ENCODE assay signal across 9 cellular contexts in the genomic region with DNA sequence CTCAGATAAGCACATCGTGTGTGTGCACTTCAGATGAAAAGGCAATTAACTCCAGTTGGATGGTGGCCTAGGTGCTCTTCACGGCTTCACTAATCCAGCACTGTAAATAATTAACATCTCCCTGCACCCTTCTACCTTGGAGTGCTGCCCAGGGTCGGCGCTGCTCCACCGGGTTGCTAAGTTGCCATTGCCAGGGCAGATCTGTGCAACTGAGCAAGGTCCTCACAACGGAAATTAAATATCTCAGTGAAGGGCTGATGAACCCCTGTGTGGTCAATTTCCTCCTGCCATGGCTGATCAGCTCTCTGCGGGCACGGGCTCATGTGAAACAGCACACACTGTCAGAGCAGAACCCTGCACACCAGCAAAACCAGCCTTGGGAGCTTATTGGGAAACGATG.
DNase-seq lines count a peak whose midpoint lies in the region; ATAC-seq, FAIRE-seq and TF ChIP-seq lines count a peak whose summit lies in the region.
"Had no signal": no experiment of that assay in that cellular context is flagged by ENCODE, and none has a peak within 500 bp of the region (broad histone marks: within the 10 kb centered on the region; RNA-seq: fewer than 3 reads in every experiment).

No MANE protein-coding gene starts in this region.

- H3K27ac ChIP-seq in GM23248, result no peak overlapping the region
- H3K27ac ChIP-seq in prostate gland, result no peak overlapping the region

- in situ Hi-C loops in GM23248 (cut with MboI), result no loop called here

- intact Hi-C loops in prostate gland (cut with DNase I), result no loop called here

- no peaks in the 10 kb centered on the region for H3K9me3 Mint-ChIP-seq in activated naive CD8-positive, alpha-beta T cell treated with anti-CD3 and anti-CD28 coated beads, Interleukin-2, amount 50 U/mL, for 24 hours

- H3K27ac Mint-ChIP-seq in activated naive CD8-positive, alpha-beta T cell treated with anti-CD3 and anti-CD28 coated beads, Interleukin-2, amount 50 U/mL, for 24 hours, result no peak overlapping the region
- H3K27ac Mint-ChIP-seq: activated CD8-positive, alpha-beta memory T cell treated with anti-CD3 and anti-CD28 coated beads, Interleukin-2, amount 10 ng/mL, durations not matched to agents 7 days and 5 days had no signal

- H3K4me3 Mint-ChIP-seq in activated naive CD8-positive, alpha-beta T cell treated with anti-CD3 and anti-CD28 coated beads, Interleukin-2, amount 50 U/mL, for 24 hours, result no peak overlapping the region
- H3K4me3 Mint-ChIP-seq: activated CD8-positive, alpha-beta memory T cell treated with anti-CD3 and anti-CD28 coated beads, Interleukin-2, amount 10 ng/mL, durations not matched to agents 7 days and 5 days had no signal

- H3K27me3 ChIP-seq in GM23248 (replicated peaks; ENCODE audit: insufficient read depth) (no peaks in the 10 kb centered on the region), prostate gland (replicated peaks; ENCODE audit: insufficient read depth) (no peaks in the 10 kb centered on the region)

- H3K36me3 ChIP-seq in GM23248 (ENCODE audit: low read depth) (no peaks in the 10 kb centered on the region), prostate gland (no peaks in the 10 kb centered on the region)

- no peak overlapping the region for H3K4me2 ChIP-seq in GM23248 (ENCODE audit: unreplicated experiment)

- peak; percentile 35 for DNase-seq in GM23248
- peak; percentile 96 for DNase-seq in NCI-H446 treated with DMSO at 0.1 percent for 48 hours (lab: John Stamatoyannopoulos, UW)
- peak; percentile 18 for DNase-seq in globus pallidus (ENCODE audit: low spot score)
- DNase-seq in prostate gland (ENCODE audit: low spot score), result peak; percentile 31
- no peak for DNase-seq in GDM1 (lab: John Stamatoyannopoulos, UW)
- no peak for DNase-seq in stimulated activated CD4-positive, alpha-beta T cell treated with anti-CD3 and anti-CD28 coated beads, Interleukin-4, amount 100 ng/mL, for 24 hours
- DNase-seq in activated naive CD8-positive, alpha-beta T cell treated with anti-CD3 and anti-CD28 coated beads, Interleukin-2, amount 50 U/mL, for 24 hours, result no peak
- no peak for DNase-seq in urothelium cell line (ENCODE audit: low spot score)
- DNase-seq: activated CD8-positive, alpha-beta memory T cell treated with anti-CD3 and anti-CD28 coated beads, Interleukin-2, amount 10 ng/mL, durations not matched to agents 7 days and 5 days had no signal

- no peaks in the 10 kb centered on the region for H3K9me2 ChIP-seq in GM23248 (ENCODE audit: insufficient read depth)

- H3K36me3 Mint-ChIP-seq in activated naive CD8-positive, alpha-beta T cell treated with anti-CD3 and anti-CD28 coated beads, Interleukin-2, amount 50 U/mL, for 24 hours (ENCODE audit: low read depth), result no peaks in the 10 kb centered on the region
- H3K36me3 Mint-ChIP-seq: activated CD8-positive, alpha-beta memory T cell treated with anti-CD3 and anti-CD28 coated beads, Interleukin-2, amount 10 ng/mL, durations not matched to agents 7 days and 5 days had no signal

- ATAC-seq in activated naive CD8-positive, alpha-beta T cell treated with anti-CD3 and anti-CD28 coated beads, Interleukin-2, amount 50 U/mL, for 24 hours, result no peak
- ATAC-seq: activated CD8-positive, alpha-beta memory T cell treated with anti-CD3 and anti-CD28 coated beads, Interleukin-2, amount 10 ng/mL, durations not matched to agents 7 days and 5 days had no signal

- H3K4me1 Mint-ChIP-seq in activated naive CD8-positive, alpha-beta T cell treated with anti-CD3 and anti-CD28 coated beads, Interleukin-2, amount 50 U/mL, for 24 hours, result no peaks in the 10 kb centered on the region

- H3K9ac ChIP-seq in GM23248, result no peak overlapping the region

- peaks cover 2% of the 10 kb centered on the region for H3K27me3 Mint-ChIP-seq in activated naive CD8-positive, alpha-beta T cell treated with anti-CD3 and anti-CD28 coated beads, Interleukin-2, amount 50 U/mL, for 24 hours
- H3K27me3 Mint-ChIP-seq: activated CD8-positive, alpha-beta memory T cell treated with anti-CD3 and anti-CD28 coated beads, Interleukin-2, amount 10 ng/mL, durations not matched to agents 7 days and 5 days had no signal

- H3K4me1 ChIP-seq in GM23248 (ENCODE audit: insufficient read depth), result peaks cover 12% of the 10 kb centered on the region
- H3K4me1 ChIP-seq in prostate gland (replicated peaks), result no peaks in the 10 kb centered on the region

- 27 to 29% methylated on average over 9 of the region's 9 CpGs for WGBS in GM23248 (ENCODE audit: low coverage in 1 of 2, low lambda C conversion rate in 2 of 2, missing lambda C conversion rate in 2 of 2), 2 experiments
- 25% methylated on average over 9 of the region's 9 CpGs for WGBS in prostate gland

- no peak for FAIRE-seq in urothelium cell line (lab: Jason Lieb, UNC)

- peaks cover 7% of the 10 kb centered on the region; the same call in 1 of the 2 replicates for H3F3A ChIP-seq in GM23248 (ENCODE audit: insufficient read depth)

- H3K4me3 ChIP-seq in GM23248 (no peak overlapping the region), prostate gland (no peak overlapping the region)

- no peaks in the 10 kb centered on the region for H4K20me1 ChIP-seq in GM23248 (ENCODE audit: insufficient read depth)

- H3K9me3 ChIP-seq in GM23248 (ENCODE audit: low read depth) (no peaks in the 10 kb centered on the region), prostate gland (no peaks in the 10 kb centered on the region)

- no peak for TF ChIP-seq POLR2A in prostate gland (IDR thresholded peaks at IDR 0.05)

- 0 out of 2 replicates have a peak overlapping the region, but pooled peaks have one; percentile 4 for H2AFZ ChIP-seq in GM23248

- no peak for TF ChIP-seq CTCF in prostate gland (IDR thresholded peaks at IDR 0.05)

- H3K79me2 ChIP-seq in GM23248 (ENCODE audit: insufficient read depth), result no peaks in the 10 kb centered on the region

Comparison
In these comparisons a context has a peak if more than half of its experiments do, and no peak if none do; other contexts are left out.
1. DNase-seq: peak in GM23248 (single experiment), NCI-H446 treated with DMSO at 0.1 percent for 48 hours (single experiment), globus pallidus (single experiment) and prostate gland (single experiment); none in GDM1 (single experiment), stimulated activated CD4-positive, alpha-beta T cell treated with anti-CD3 and anti-CD28 coated beads, Interleukin-4, amount 100 ng/mL, for 24 hours (single experiment), activated naive CD8-positive, alpha-beta T cell treated with anti-CD3 and anti-CD28 coated beads, Interleukin-2, amount 50 U/mL, for 24 hours (single experiment) and urothelium cell line (single experiment).